13 cellular contexts compared by ENCODE assay signal in the genomic region with DNA sequence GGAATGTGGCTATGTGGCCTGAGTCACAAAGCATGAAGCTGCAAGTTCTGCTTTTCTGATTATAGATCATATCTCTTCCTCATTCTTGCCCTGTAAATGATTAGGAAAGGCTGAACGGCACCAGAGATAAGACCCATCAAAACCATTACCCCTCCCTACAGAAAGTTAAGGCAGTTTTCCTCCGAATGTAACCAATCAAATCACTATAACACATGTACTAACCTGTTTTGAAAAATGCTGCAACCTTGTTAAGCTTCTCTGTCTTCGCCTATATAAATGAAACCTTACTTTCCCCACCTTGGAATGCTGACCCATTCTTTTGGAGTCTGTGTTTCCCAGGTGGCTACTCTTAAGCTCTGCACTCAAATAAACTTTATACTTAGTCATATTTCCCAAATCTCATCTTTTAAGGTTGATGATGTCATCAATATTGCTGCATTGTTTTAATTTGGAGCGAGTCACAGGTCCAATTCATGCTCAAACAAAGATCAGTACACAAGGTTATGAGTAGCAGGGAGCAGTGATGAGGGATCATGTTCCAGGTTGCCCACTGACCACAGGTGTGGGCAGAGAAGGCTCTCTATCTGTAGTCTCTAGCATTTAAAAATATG.
DNase-seq lines count a peak whose midpoint lies in the region; ATAC-seq and TF ChIP-seq lines count a peak whose summit lies in the region.
"Had no signal": no experiment of that assay in that cellular context is flagged by ENCODE, and none has a peak within 500 bp of the region (broad histone marks: within the 10 kb centered on the region; RNA-seq: fewer than 3 reads in every experiment).

No MANE protein-coding gene starts in this region.

- H3K9me3 ChIP-seq in CD8-positive, alpha-beta T cell (ENCODE audit: low read length): no peaks in the 10 kb centered on the region
- H3K9me3 ChIP-seq: gastrocnemius medialis had no signal

- H3K4me1 ChIP-seq in ACC112 (ENCODE audit: control insufficient read depth, insufficient read depth, low read length, unreplicated experiment) (peaks cover 16% of the 10 kb centered on the region), foreskin keratinocyte (peaks cover 16% of the 10 kb centered on the region)
- H3K4me1 ChIP-seq in CD8-positive, alpha-beta T cell (ENCODE audit: insufficient read depth, low read length): no peaks in the 10 kb centered on the region

- H3K27me3 ChIP-seq in ACC112 (ENCODE audit: insufficient read depth, low read length): no peaks in the 10 kb centered on the region
- no peaks in the 10 kb centered on the region for H3K27me3 ChIP-seq in foreskin keratinocyte
- no peaks in the 10 kb centered on the region for H3K27me3 ChIP-seq in CD8-positive, alpha-beta T cell (ENCODE audit: insufficient read depth, low read length)
- H3K27me3 ChIP-seq: gastrocnemius medialis had no signal

- CTCF ChIA-PET in CD8-positive, alpha-beta T cell (lab: Charles Lee): no interaction called here

- no peaks in the 10 kb centered on the region for H3K4me1 Mint-ChIP-seq in CD8-positive, alpha-beta T cell (ENCODE audit: low read depth)

- H3K4me3 Mint-ChIP-seq in CD8-positive, alpha-beta T cell: no peak overlapping the region
- H3K4me3 Mint-ChIP-seq: activated naive CD8-positive, alpha-beta T cell treated with anti-CD3 and anti-CD28 coated beads, Interleukin-2, amount 50 U/mL, for 24 hours had no signal

- H3K27ac Mint-ChIP-seq in CD8-positive, alpha-beta T cell: no peak overlapping the region
- H3K27ac Mint-ChIP-seq: activated naive CD8-positive, alpha-beta T cell treated with anti-CD3 and anti-CD28 coated beads, Interleukin-2, amount 50 U/mL, for 24 hours had no signal

- H3K27ac ChIP-seq in ACC112 (ENCODE audit: low read depth, low read length) (peak overlapping the region; percentile 40), foreskin keratinocyte (peak overlapping the region; percentile 88)
- H3K27ac ChIP-seq in CD8-positive, alpha-beta T cell (ENCODE audit: low read depth, low read length): no peak overlapping the region

- peak overlapping the region; percentile 8 for H2AFZ ChIP-seq in ACC112 (ENCODE audit: low read length, unreplicated experiment)

- no peak for TF ChIP-seq CTCF in foreskin keratinocyte (conservative IDR thresholded peaks at IDR 0.05)
- TF ChIP-seq CTCF in CD8-positive, alpha-beta T cell (IDR thresholded peaks at IDR 0.05): no peak

- H3K4me3 ChIP-seq in ACC112 (ENCODE audit: low read depth, low read length): no peak overlapping the region
- no peak overlapping the region for H3K4me3 ChIP-seq in CD8-positive, alpha-beta T cell (ENCODE audit: low read depth, low read length)
- H3K4me3 ChIP-seq: gastrocnemius medialis had no signal

- DNase-seq in HCEC 1CT (peak; percentile 50), NOMO-1 treated with DMSO at 0.1 percent for 48 hours (lab: John Stamatoyannopoulos, UW; ENCODE audit: unreplicated experiment) (peak; percentile 93), foreskin keratinocyte (peak; percentile 100), hippocampal formation (lab: John Stamatoyannopoulos, UW) (no peak), dermis blood vessel endothelial cell (no peak)
- no peak for DNase-seq in CD8-positive, alpha-beta T cell
- DNase-seq: activated naive CD8-positive, alpha-beta T cell treated with anti-CD3 and anti-CD28 coated beads, Interleukin-2, amount 50 U/mL, for 24 hours; gastrocnemius medialis; NCI-H2081 treated with DMSO at 0.1 percent for 48 hours; occipital lobe; T1000 had no signal

- POLR2A ChIA-PET in CD8-positive, alpha-beta T cell (lab: Charles Lee): interaction anchor here (1.0 kb wide), 1 partner anchor 18 kb away, joined by 3 read pairs; no protein-coding TSS in a partner anchor

- intact Hi-C loops in CD8-positive, alpha-beta T cell (cut with DNase I, micrococcal nuclease): no loop called here

- H3K79me2 ChIP-seq in ACC112 (ENCODE audit: control insufficient read depth, insufficient read depth, low read length, unreplicated experiment): no peaks in the 10 kb centered on the region

- no peaks in the 10 kb centered on the region for H3K36me3 ChIP-seq in ACC112 (ENCODE audit: insufficient read depth, low read length)
- no peaks in the 10 kb centered on the region for H3K36me3 ChIP-seq in CD8-positive, alpha-beta T cell (ENCODE audit: insufficient read depth, low read length)
- H3K36me3 ChIP-seq: gastrocnemius medialis had no signal

- no peaks in the 10 kb centered on the region for H3K9me3 Mint-ChIP-seq in CD8-positive, alpha-beta T cell
- H3K9me3 Mint-ChIP-seq: activated naive CD8-positive, alpha-beta T cell treated with anti-CD3 and anti-CD28 coated beads, Interleukin-2, amount 50 U/mL, for 24 hours had no signal

- ATAC-seq in foreskin keratinocyte (peak; percentile 95), HG03432 (IDR thresholded peaks at IDR 0.05; ENCODE audit: unreplicated experiment) (no peak)
- ATAC-seq in CD8-positive, alpha-beta T cell: no peak
- ATAC-seq: activated naive CD8-positive, alpha-beta T cell treated with anti-CD3 and anti-CD28 coated beads, Interleukin-2, amount 50 U/mL, for 24 hours had no signal

- H3K36me3 Mint-ChIP-seq in CD8-positive, alpha-beta T cell: no peaks in the 10 kb centered on the region

- H3K27me3 Mint-ChIP-seq in CD8-positive, alpha-beta T cell (ENCODE audit: low read depth): peaks cover 10% of the 10 kb centered on the region

Comparison
In these comparisons a context has a peak if more than half of its experiments do, and no peak if none do; other contexts are left out.
1. DNase-seq: peak in HCEC 1CT (single experiment), NOMO-1 treated with DMSO at 0.1 percent for 48 hours (single experiment) and foreskin keratinocyte (2 of 2); none in hippocampal formation (0 of 2), dermis blood vessel endothelial cell (single experiment) and CD8-positive, alpha-beta T cell (0 of 7).